1 cellular context compared by ENCODE assay signal in genomic region chr7:134777470-134777869, GRCh38.
TF ChIP-seq lines count a peak whose summit lies in the region.

No MANE protein-coding gene starts in this region.

TF ChIP-seq in IMR-90, 13 proteins besides CTCF, POLR2A, EP300 and RAD21 (continued from another document):
- TF ChIP-seq USF2 (IDR thresholded peaks at IDR 0.05; ENCODE audit: low read depth, low read length) (no peak), MAZ (IDR thresholded peaks at IDR 0.05; ENCODE audit: borderline replicate concordance, low read depth, low read length) (no peak)
TF ChIP-seq in IMR-90: peak in this region for 0.
